Comparison of ENCODE assay signal across 6 cellular contexts in genomic region chr6:44095243-44095623, GRCh38. TPM values are rescaled to one million over a fixed set of nuclear protein-coding genes. Genes with fewer than 3 reads are reported as not detected.
DNase-seq lines count a peak whose midpoint lies in the region; ATAC-seq and TF ChIP-seq lines count a peak whose summit lies in the region.
"Not testable (repeated sequence)": the region's sequence is repeated elsewhere in the genome, so short reads cannot be mapped to it uniquely, and the experiment has no call there.

No MANE protein-coding gene starts in this region.

- not testable (repeated sequence) for TF ChIP-seq POLR2A in right lobe of liver (IDR thresholded peaks at IDR 0.05); stomach (IDR thresholded peaks at IDR 0.05)

- not testable (repeated sequence) for H3K4me3 Mint-ChIP-seq in Calu3 (ENCODE audit: low read depth, unreplicated experiment); MCF 10A (ENCODE audit: unreplicated experiment); nephron progenitor cell

- not testable (repeated sequence) for H3K4me3 ChIP-seq in hepatocyte, right lobe of liver, stomach

- not testable (repeated sequence) for DNase-seq in Calu3; MCF 10A (ENCODE audit: unreplicated experiment); hepatocyte (ENCODE audit: low spot score); right lobe of liver; nephron progenitor cell; stomach

- not testable (repeated sequence) for H3K9me2 ChIP-seq in hepatocyte (replicated peaks; ENCODE audit: insufficient read depth)

- not testable (repeated sequence) for H2AFZ ChIP-seq in hepatocyte

- CTCF ChIA-PET in Calu3 (lab: Charles Lee) (interaction anchor here (0.7 to 0.9 kb wide), 3 partner anchors 23 to 210 kb away, joined by 3 to 22 read pairs (median 3); no protein-coding TSS in a partner anchor), MCF 10A (lab: Yijun Ruan, JAX) (interaction anchor here (0.6 to 1.7 kb wide), 15 partner anchors 9 to 243 kb away, joined by 3 to 8 read pairs (median 3); no protein-coding TSS in a partner anchor)

- not testable (repeated sequence) for H3K27me3 ChIP-seq in hepatocyte, right lobe of liver, stomach

- not testable (repeated sequence) for H3K4me2 ChIP-seq in hepatocyte

- peak overlapping the region; percentile 5 for H3K27ac Mint-ChIP-seq in Calu3 (ENCODE audit: unreplicated experiment)
- H3K27ac Mint-ChIP-seq in MCF 10A (ENCODE audit: low read depth, unreplicated experiment): peak overlapping the region; percentile 28
- H3K27ac Mint-ChIP-seq in nephron progenitor cell: peak overlapping the region; percentile 19

- 87% methylated on average over 6 of the region's 6 CpGs for WGBS in hepatocyte (ENCODE audit: low lambda C conversion rate, missing lambda C conversion rate)
- 72% methylated on average over 5 of the region's 6 CpGs for WGBS in right lobe of liver (ENCODE audit: insufficient coverage, low coverage, low lambda C conversion rate, missing lambda C conversion rate)
- WGBS in stomach, 5 donors: 67 to 76% (median 71%) methylated on average over 3 to 6 of the region's 6 CpGs

- H3K4me1 ChIP-seq in hepatocyte (ENCODE audit: insufficient read depth) (peaks cover 16% of the 10 kb centered on the region), right lobe of liver (peaks cover 0 to 36% (median 8%) of the 10 kb centered on the region in 4 donors), stomach (peaks cover 5 to 22% (median 7%) of the 10 kb centered on the region in 4 donors)

- H3K9me3 ChIP-seq in hepatocyte (ENCODE audit: low read depth); right lobe of liver; stomach: not testable (repeated sequence)

- not testable (repeated sequence) for BruUV-seq in Calu3 (replicated peaks; lab: Mats Ljungman, UMichigan); MCF 10A (replicated peaks; lab: Mats Ljungman, UMichigan)

- intact Hi-C loops in Calu3 (cut with micrococcal nuclease; ENCODE audit: unreplicated experiment): loop anchor here (5.0 kb wide), 1 partner anchor 142 kb away; no protein-coding TSS in a partner anchor
- intact Hi-C loops in MCF 10A (cut with micrococcal nuclease); right lobe of liver (cut with DNase I): not testable (repeated sequence)
- intact Hi-C loops in stomach (cut with DNase I; ENCODE audit: low total_unique reads): loop anchor here (5.0 kb wide), 1 partner anchor 57 kb away; no protein-coding TSS in a partner anchor

- H3K79me2 ChIP-seq in hepatocyte: not testable (repeated sequence)

- TF ChIP-seq CTCF in Calu3 (IDR thresholded peaks at IDR 0.05; ENCODE audit: unreplicated experiment); MCF 10A (IDR thresholded peaks at IDR 0.05; ENCODE audit: unreplicated experiment); hepatocyte (IDR thresholded peaks at IDR 0.05; ENCODE audit: poor library complexity); right lobe of liver (IDR thresholded peaks at IDR 0.05); nephron progenitor cell (IDR thresholded peaks at IDR 0.05); stomach (IDR thresholded peaks at IDR 0.05): not testable (repeated sequence)

- H3K36me3 Mint-ChIP-seq in Calu3 (ENCODE audit: insufficient read depth, unreplicated experiment) (peaks cover 29% of the 10 kb centered on the region), nephron progenitor cell (ENCODE audit: low read depth) (peaks cover 46% of the 10 kb centered on the region)
- H3K36me3 Mint-ChIP-seq in MCF 10A (ENCODE audit: insufficient read depth, unreplicated experiment): not testable (repeated sequence)

- POLR2A ChIA-PET in MCF 10A (lab: Yijun Ruan, JAX): interaction anchor here (0.9 to 1.3 kb wide), 2 partner anchors 13 to 53 kb away, joined by 3 read pairs; no protein-coding TSS in a partner anchor

- H3K4me1 Mint-ChIP-seq in Calu3 (ENCODE audit: low read depth, unreplicated experiment): peaks cover 27% of the 10 kb centered on the region
- H3K4me1 Mint-ChIP-seq in MCF 10A (ENCODE audit: insufficient read depth, unreplicated experiment): peaks cover 13% of the 10 kb centered on the region
- H3K4me1 Mint-ChIP-seq in nephron progenitor cell: not testable (repeated sequence)

- not testable (repeated sequence) for H3K9me3 Mint-ChIP-seq in Calu3 (ENCODE audit: low read depth, unreplicated experiment); MCF 10A (ENCODE audit: unreplicated experiment); nephron progenitor cell

- TF ChIP-seq EP300 in stomach (IDR thresholded peaks at IDR 0.05): not testable (repeated sequence)

- ATAC-seq in right lobe of liver: peak in 2 of 4 donors; percentile 2 to 3

- not testable (repeated sequence) for H3K27me3 Mint-ChIP-seq in Calu3 (ENCODE audit: unreplicated experiment); MCF 10A (ENCODE audit: insufficient read depth, unreplicated experiment); nephron progenitor cell (ENCODE audit: low read depth, poor library complexity)

- H3K36me3 ChIP-seq in hepatocyte (replicated peaks; ENCODE audit: insufficient read depth, low read depth); right lobe of liver: not testable (repeated sequence)
- peaks cover 0 to 14% (median 8%) of the 10 kb centered on the region in 4 donors for H3K36me3 ChIP-seq in stomach

- H3K27ac ChIP-seq in hepatocyte (peak overlapping the region; percentile 85), right lobe of liver (peak overlapping the region; percentile 19 to 62 (median 61)), stomach (peak overlapping the region in 3 of 5 donors; percentile 28 to 49 (median 30))

- H4K20me1 ChIP-seq in hepatocyte (ENCODE audit: insufficient read depth, poor library complexity, severe bottlenecking): not testable (repeated sequence)

RNA-seq across cellular contexts. Expression of gene MRPL14, which starts 32.0 kb away (rescaled TPM):
- 98.9 and 103 TPM in 2 replicates for total RNA-seq in Calu3 (2022)
- total RNA-seq in MCF 10A (2022): 47.6 and 66.8 TPM in 2 replicates
- 58.3 and 64.3 TPM in 2 replicates for total RNA-seq in hepatocyte
- polyA plus RNA-seq in hepatocyte: 106 and 124 TPM in 2 replicates
- total RNA-seq in right lobe of liver: 10 to 100 TPM; 26.5 to 70.0 (median 35.4) TPM
- 10 to 100 TPM; 17.0 to 59.1 (median 37.3) TPM for total RNA-seq in stomach
- 10 to 100 TPM; 61.1 to 82.3 (median 78.7) TPM for polyA plus RNA-seq in stomach

RNA-seq across cellular contexts. Expression of gene TMEM63B, which starts 32.1 kb away (rescaled TPM):
- total RNA-seq in Calu3 (2022) (84.2 and 86.8 TPM in 2 replicates), MCF 10A (2022) (22.3 and 22.6 TPM in 2 replicates), hepatocyte (31.8 and 43.5 TPM in 2 replicates), right lobe of liver (10 to 100 TPM; 30.6 to 41.0 (median 36.8) TPM), stomach (10 to 100 TPM; 20.7 to 90.6 (median 57.8) TPM)
- polyA plus RNA-seq in hepatocyte (28.7 and 31.4 TPM in 2 replicates), stomach (10 to 100 TPM in 2 of 3 donors, 1 to 10 TPM in 1; 5.5 to 16.8 (median 14.8) TPM)

Comparison
In these comparisons a context has a peak if more than half of its experiments do, and no peak if none do; other contexts are left out.
1. H3K27ac ChIP-seq: peak in every context shown above with its lines; median percentile 85 in hepatocyte; 61 in right lobe of liver; 30 in stomach.